ENCODE assay signal across 7 cellular contexts in genomic region chr5:149730620-149731331, GRCh38. TPM values are rescaled to one million over a fixed set of nuclear protein-coding genes. Genes with fewer than 3 reads are reported as not detected.
A peak's percentile ranks its signal among the peaks of the same experiment; 100 is the strongest.
DNase-seq lines count a peak whose midpoint lies in the region; FAIRE-seq and TF ChIP-seq lines count a peak whose summit lies in the region.

No MANE protein-coding gene starts in this region.

- no peak overlapping the region for H3K4ac ChIP-seq in H9 (ENCODE audit: low read depth, low read length)

- H3K4me3 ChIP-seq in MG63 (peak overlapping the region; percentile 88), mesodermal cell (ENCODE audit: extremely low read depth, insufficient read depth, low read length, poor library complexity, severe bottlenecking) (peak overlapping the region; percentile 66)
- H3K4me3 ChIP-seq in effector memory CD4-positive, alpha-beta T cell (ENCODE audit: insufficient read depth, low read depth, low read length, poor library complexity, severe bottlenecking): peak overlapping the region; percentile 75

- CTCF ChIA-PET in activated CD4-positive, alpha-beta memory T cell treated with anti-CD3 and anti-CD28 coated beads for 36 hours (lab: Charles Lee): interaction anchor here (0.9 to 1.3 kb wide), 5 partner anchors 63 to 270 kb away, joined by 3 to 4 read pairs (median 3); partner anchors contain the start of genes HMGXB3 and TIGD6

- peak overlapping the region; percentile 20 for H3K4me2 ChIP-seq in H9 (ENCODE audit: insufficient read depth, insufficient read length, low read length)

- DNase-seq in GM12891 (ENCODE audit: insufficient read length, low spot score) (peak; percentile 59), H9 (peak; percentile 73), MG63 (peak; percentile 66)
- peak; percentile 57 for DNase-seq in activated CD4-positive, alpha-beta memory T cell treated with anti-CD3 and anti-CD28 coated beads for 36 hours
- peak; percentile 8 to 25 (median 20) for DNase-seq in effector memory CD4-positive, alpha-beta T cell
- peak; percentile 32 to 39 for DNase-seq in stimulated activated CD8-positive, alpha-beta memory T cell treated with anti-CD3 and anti-CD28 coated beads, Interleukin-2, amount 100 ng/mL, for 48 hours (ENCODE audit: low read depth in 2 of 2)

- no peak overlapping the region for H2BK20ac ChIP-seq in H9 (ENCODE audit: low read depth, low read length, poor library complexity, severe bottlenecking)

- H4K5ac ChIP-seq in H9 (ENCODE audit: insufficient read length, low read depth, low read length): no peak overlapping the region

- no peak overlapping the region for H3K23ac ChIP-seq in H9 (ENCODE audit: insufficient read length, low read depth, low read length)

- H3K27me3 ChIP-seq in H9 (ENCODE audit: insufficient read depth, low read length) (0 out of 2 replicates have a peak, but pooled peaks cover 5% of the 10 kb centered on the region), MG63 (no peaks in the 10 kb centered on the region)
- no peaks in the 10 kb centered on the region for H3K27me3 ChIP-seq in effector memory CD4-positive, alpha-beta T cell (replicated peaks; ENCODE audit: control insufficient read depth, insufficient read depth, low read length, poor library complexity, severe bottlenecking)

- H3K9me3 Mint-ChIP-seq in H9: no peaks in the 10 kb centered on the region; a peak in 1 of 5 replicates
- H3K9me3 Mint-ChIP-seq in activated CD4-positive, alpha-beta memory T cell treated with anti-CD3 and anti-CD28 coated beads for 36 hours: no peaks in the 10 kb centered on the region

- TF ChIP-seq CTCF in H9 (conservative IDR thresholded peaks at IDR 0.05): no peak

- H3K9me3 ChIP-seq in H9 (ENCODE audit: control insufficient read depth, low read depth, low read length) (no peaks in the 10 kb centered on the region), MG63 (no peaks in the 10 kb centered on the region), mesodermal cell (ENCODE audit: control insufficient read depth, low read length) (no peaks in the 10 kb centered on the region)
- H3K9me3 ChIP-seq in effector memory CD4-positive, alpha-beta T cell (ENCODE audit: control insufficient read depth, low read length): no peaks in the 10 kb centered on the region

- H3K79me1 ChIP-seq in H9 (ENCODE audit: insufficient read depth, low read depth, low read length, poor library complexity, severe bottlenecking): peaks cover 2% of the 10 kb centered on the region

- TF ChIP-seq POLR2A in GM12891 (IDR thresholded peaks at IDR 0.05; ENCODE audit: low read depth, low read length): no peak

- no peak overlapping the region for H3K27ac ChIP-seq in H9 (ENCODE audit: insufficient read length, low read depth, low read length)
- peak overlapping the region; percentile 46 for H3K27ac ChIP-seq in effector memory CD4-positive, alpha-beta T cell (ENCODE audit: insufficient read depth, low read length, poor library complexity, severe bottlenecking)
- H3K27ac ChIP-seq in mesodermal cell (ENCODE audit: low read depth, low read length, severe bottlenecking): no peak overlapping the region

- no peaks in the 10 kb centered on the region; the same call in 1 of the 2 replicates for H3K4me1 ChIP-seq in H9 (ENCODE audit: insufficient read depth, low read length)
- no peaks in the 10 kb centered on the region for H3K4me1 ChIP-seq in effector memory CD4-positive, alpha-beta T cell (ENCODE audit: control insufficient read depth, insufficient read depth, low read length, poor library complexity, severe bottlenecking)
- H3K4me1 ChIP-seq in mesodermal cell (ENCODE audit: control insufficient read depth, insufficient read depth, low read length, poor library complexity, severe bottlenecking): peaks cover 6% of the 10 kb centered on the region

- no peak overlapping the region for H2BK5ac ChIP-seq in H9 (ENCODE audit: insufficient read length, low read length)

- H3K4me3 Mint-ChIP-seq in H9: peak overlapping the region; percentile 80 to 85
- peak overlapping the region; percentile 77 for H3K4me3 Mint-ChIP-seq in activated CD4-positive, alpha-beta memory T cell treated with anti-CD3 and anti-CD28 coated beads for 36 hours

- peaks cover 7% of the 10 kb centered on the region; the same call in 1 of the 2 replicates for H3K79me2 ChIP-seq in H9 (ENCODE audit: insufficient read depth, low read length)

- no peak overlapping the region for H2AK5ac ChIP-seq in H9 (ENCODE audit: insufficient read length, low read length)

- H3K36me3 Mint-ChIP-seq in H9 (ENCODE audit: insufficient read depth in 1 of 3, low read depth in 3 of 3): no peaks in the 10 kb centered on the region
- H3K36me3 Mint-ChIP-seq in activated CD4-positive, alpha-beta memory T cell treated with anti-CD3 and anti-CD28 coated beads for 36 hours: no peaks in the 10 kb centered on the region

- H3K4me1 Mint-ChIP-seq in H9: peaks cover 19 to 20% of the 10 kb centered on the region in 2 experiments
- peaks cover 3% of the 10 kb centered on the region for H3K4me1 Mint-ChIP-seq in activated CD4-positive, alpha-beta memory T cell treated with anti-CD3 and anti-CD28 coated beads for 36 hours (ENCODE audit: low read depth)

- intact Hi-C loops in activated CD4-positive, alpha-beta memory T cell treated with anti-CD3 and anti-CD28 coated beads for 36 hours (cut with micrococcal nuclease): loop anchor here (1.0 to 5.0 kb wide), 5 partner anchors 62 to 627 kb away; partner anchors contain the start of genes HMGXB3, TCOF1 and TIGD6

- no peaks in the 10 kb centered on the region for H4K20me1 ChIP-seq in H9 (ENCODE audit: control insufficient read depth, insufficient read depth, insufficient read length)

- H3K14ac ChIP-seq in H9 (ENCODE audit: insufficient read depth, low read length): peak overlapping the region; percentile 83; the same call in 1 of the 2 replicates

- WGBS in H9 (ENCODE audit: extremely low coverage, insufficient read length, low lambda C conversion rate): no CpG with 5 or more reads among the region's 62 CpGs
- 0% methylated on average over 44 to 51 of the region's 62 CpGs for WGBS in mesodermal cell (ENCODE audit: insufficient coverage in 2 of 2), 2 experiments

- peak; percentile 81 for FAIRE-seq in GM12891 (lab: Jason Lieb, UNC)

- H2BK15ac ChIP-seq in H9 (ENCODE audit: low read depth, low read length): no peak overlapping the region

- H4K91ac ChIP-seq in H9 (ENCODE audit: insufficient read length, low read depth, low read length): no peak overlapping the region

- H3K27ac Mint-ChIP-seq in H9: no peak overlapping the region
- peak overlapping the region; percentile 42 for H3K27ac Mint-ChIP-seq in activated CD4-positive, alpha-beta memory T cell treated with anti-CD3 and anti-CD28 coated beads for 36 hours

- H2BK120ac ChIP-seq in H9 (ENCODE audit: low read depth, low read length, poor library complexity, severe bottlenecking): no peak overlapping the region

- no peak overlapping the region for H2BK12ac ChIP-seq in H9 (ENCODE audit: insufficient read length, low read depth, low read length)

- no peak overlapping the region for H3K56ac ChIP-seq in H9 (ENCODE audit: insufficient read length, low read depth, low read length)

- POLR2A ChIA-PET in activated CD4-positive, alpha-beta memory T cell treated with anti-CD3 and anti-CD28 coated beads for 36 hours (lab: Charles Lee): no interaction called here

- H3K9ac ChIP-seq in H9 (ENCODE audit: extremely low read depth, insufficient read length, low read length): no peak overlapping the region

- H3K18ac ChIP-seq in H9 (ENCODE audit: insufficient read length, low read depth, low read length): no peak overlapping the region

- H3K36me3 ChIP-seq in MG63 (no peaks in the 10 kb centered on the region), mesodermal cell (ENCODE audit: control insufficient read depth, insufficient read depth, low read length) (no peaks in the 10 kb centered on the region)
- H3K36me3 ChIP-seq in effector memory CD4-positive, alpha-beta T cell (ENCODE audit: control insufficient read depth, insufficient read depth, low read length): no peaks in the 10 kb centered on the region

- H4K8ac ChIP-seq in H9 (replicated peaks; ENCODE audit: insufficient read length, low read depth, low read length): no peak overlapping the region

- peaks cover 46% of the 10 kb centered on the region for H3K27me3 Mint-ChIP-seq in H9 (ENCODE audit: low read depth)
- H3K27me3 Mint-ChIP-seq in activated CD4-positive, alpha-beta memory T cell treated with anti-CD3 and anti-CD28 coated beads for 36 hours: no peaks in the 10 kb centered on the region

- peaks cover 17% of the 10 kb centered on the region for H3K23me2 ChIP-seq in H9 (ENCODE audit: insufficient read length, low read depth, low read length, poor library complexity, severe bottlenecking)

- no peak overlapping the region for H3T11ph ChIP-seq in H9 (ENCODE audit: low read length)

- H2AFZ ChIP-seq in H9 (ENCODE audit: low read length): no peak overlapping the region

TF ChIP-seq in GM12891, 5 proteins besides CTCF, POLR2A, EP300 and RAD21:
- TF ChIP-seq TAF1 (IDR thresholded peaks at IDR 0.05; ENCODE audit: low read depth, low read length) (peak; percentile 48; the same call in 1 of the 2 replicates), SPI1 (IDR thresholded peaks at IDR 0.05; ENCODE audit: low read depth, low read length) (no peak), POLR2AphosphoS5 (IDR thresholded peaks at IDR 0.05; ENCODE audit: low read depth, low read length) (no peak)
TF ChIP-seq in GM12891: peak in this region for 1.

RNA-seq across cellular contexts. Expression of gene PPARGC1B, which starts 0.7 kb away (rescaled TPM):
- 3.9 TPM for polyA plus RNA-seq in GM12891 (2012; ENCODE audit: low read depth, missing spikeins)
- total RNA-seq in H9 (2021): 17.1 and 17.7 TPM in 2 replicates
- 0.59 and 1.2 TPM in 2 replicates for total RNA-seq in MG63 (2014; rRNA removed; shearing (Covaris generic); ENCODE audit: low replicate concordance)
- 1 to 10 TPM; 3.6 to 4.0 TPM for total RNA-seq in activated CD4-positive, alpha-beta memory T cell treated with anti-CD3 and anti-CD28 coated beads for 36 hours
- 0.81 TPM for polyA plus RNA-seq in mesodermal cell (2013, experiment 1 of 2)
- 0.71 TPM for polyA plus RNA-seq in mesodermal cell (2013, experiment 2 of 2)

Comparison
In these comparisons a context has a peak if more than half of its experiments do, and no peak if none do; other contexts are left out.
1. DNase-seq: peak in every context shown above with its lines; median percentile 73 in H9; 66 in MG63; 59 in GM12891; 57 in activated CD4-positive, alpha-beta memory T cell treated with anti-CD3 and anti-CD28 coated beads for 36 hours; 36 in stimulated activated CD8-positive, alpha-beta memory T cell treated with anti-CD3 and anti-CD28 coated beads, Interleukin-2, amount 100 ng/mL, for 48 hours; 20 in effector memory CD4-positive, alpha-beta T cell.